In the genomic region with DNA sequence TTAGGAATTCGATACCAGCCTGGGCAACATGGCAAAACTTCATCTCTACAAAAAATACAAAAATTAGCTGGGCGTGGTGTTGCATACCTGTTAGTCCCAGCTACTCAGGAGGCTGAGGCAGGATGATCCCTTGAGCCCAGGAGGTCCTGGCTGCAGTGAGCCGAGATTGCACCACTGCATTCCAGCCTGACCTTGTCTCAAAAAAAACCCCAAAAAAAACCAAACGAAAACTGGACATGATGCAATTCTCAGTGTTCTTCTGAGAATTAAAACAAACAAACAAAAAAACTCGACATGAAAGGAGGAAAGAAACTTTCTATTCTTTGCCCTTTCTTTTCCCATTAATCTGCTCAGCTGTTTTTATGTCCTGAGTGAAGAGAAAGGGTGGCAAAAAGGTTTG, we compare ENCODE assay signal across 28 cellular contexts. TPM values are rescaled to one million over a fixed set of nuclear protein-coding genes. Genes with fewer than 3 reads are reported as not detected.
DNase-seq lines count a peak whose midpoint lies in the region; ATAC-seq, FAIRE-seq and TF ChIP-seq lines count a peak whose summit lies in the region.
"Had no signal": no experiment of that assay in that cellular context is flagged by ENCODE, and none has a peak within 500 bp of the region (broad histone marks: within the 10 kb centered on the region; RNA-seq: fewer than 3 reads in every experiment).

No MANE protein-coding gene starts in this region.

- H3K4me1 ChIP-seq in mammary epithelial cell (ENCODE audit: insufficient read depth, low read length) (no peaks in the 10 kb centered on the region), K562 (replicated peaks in 1 of 2; ENCODE audit: control insufficient read depth in 2 of 2, insufficient read depth in 2 of 2, low read length in 2 of 2) (peaks cover 4 to 5% of the 10 kb centered on the region in 2 experiments; a peak in 4 of 5 replicates)

- H2AFZ ChIP-seq in mammary epithelial cell (ENCODE audit: low read depth, low read length) (no peak overlapping the region), K562 (ENCODE audit: low read depth, low read length) (no peak overlapping the region)

- H3K27ac Mint-ChIP-seq in MCF 10A (ENCODE audit: low read depth, unreplicated experiment) (no peak overlapping the region), immature natural killer cell (peak overlapping the region in 1 of 6 donors; percentile 55)
- H3K27ac Mint-ChIP-seq: CD4-positive, CD25-positive, alpha-beta regulatory T cell had no signal

- H3K9ac ChIP-seq in mammary epithelial cell (ENCODE audit: insufficient read depth, low read length) (no peak overlapping the region), K562 (ENCODE audit: insufficient read depth in 1 of 2, low read depth in 2 of 2, low read length in 2 of 2) (no peak overlapping the region)
- H3K9ac ChIP-seq: BLaER1, KMS-11, SK-N-SH had no signal

- FAIRE-seq in K562 (lab: Jason Lieb, UNC) = no peak
- FAIRE-seq: GM12892, H54, HTR-8/SVneo had no signal

- no peak for TF ChIP-seq RAD21 in K562 (CRISPR knock-in tag; conservative IDR thresholded peaks at IDR 0.05 in 1 of 2, IDR thresholded peaks at IDR 0.05 in 1 of 2)

- H3K27ac ChIP-seq in mammary epithelial cell (ENCODE audit: insufficient read depth, low read depth, low read length) (no peak overlapping the region), K562 (ENCODE audit: extremely low read depth, low read depth, low read length) (no peak overlapping the region)
- H3K27ac ChIP-seq: BLaER1, KMS-11 had no signal

- H3K4me2 ChIP-seq in mammary epithelial cell (ENCODE audit: insufficient read depth, low read depth, low read length) = no peak overlapping the region
- no peak overlapping the region for H3K4me2 ChIP-seq in K562 (ENCODE audit: insufficient read depth, low read length)
- H3K4me2 ChIP-seq: BLaER1, KMS-11, SK-N-SH had no signal

- H4K20me1 ChIP-seq in mammary epithelial cell (ENCODE audit: insufficient read depth, low read length) = no peaks in the 10 kb centered on the region
- H4K20me1 ChIP-seq in K562 (replicated peaks; ENCODE audit: control insufficient read depth, insufficient read depth, low read length) = peaks cover 4% of the 10 kb centered on the region; the same call in 1 of the 2 replicates

- no peak for TF ChIP-seq EP300 in K562 (IDR thresholded peaks at IDR 0.05; ENCODE audit: low read length)

- no peaks in the 10 kb centered on the region for H3K27me3 ChIP-seq in mammary epithelial cell (ENCODE audit: insufficient read depth, low read length)
- H3K27me3 ChIP-seq in K562 (ENCODE audit: control insufficient read depth in 2 of 2, insufficient read depth in 2 of 2, low read length in 2 of 2) = no peaks in the 10 kb centered on the region
- H3K27me3 ChIP-seq: BLaER1 had no signal

- H3K9me3 ChIP-seq in mammary epithelial cell (replicated peaks; ENCODE audit: insufficient read depth, low read length) = no peaks in the 10 kb centered on the region
- H3K9me3 ChIP-seq in K562 (replicated peaks; ENCODE audit: control insufficient read depth, insufficient read depth, low read depth, low read length) = no peaks in the 10 kb centered on the region
- H3K9me3 ChIP-seq: BLaER1, SK-N-SH had no signal

- intact Hi-C loops in MCF 10A (cut with micrococcal nuclease) (no loop called here), mammary epithelial cell (cut with micrococcal nuclease) (no loop called here), K562 (cut with micrococcal nuclease) (no loop called here)

- in situ Hi-C loops in mammary epithelial cell (cut with MboI; ENCODE audit: low sequenced_read_pairs in 2 of 2) (no loop called here), K562 (cut with MboI) (no loop called here)

- no peak for TF ChIP-seq POLR2A in K562 (conservative IDR thresholded peaks at IDR 0.05)

- POLR2A ChIA-PET in MCF 10A (lab: Yijun Ruan, JAX) (interaction anchor here (1.3 to 4.4 kb wide), 3 partner anchors 8 to 50 kb away, joined by 5 to 19 read pairs (median 5); a partner anchor contains a TSS), K562 (lab: Yijun Ruan, JAX) (interaction anchor here (0.6 to 0.7 kb wide), 2 partner anchors 50 to 51 kb away, joined by 3 read pairs; a partner anchor contains a TSS)

- dilution Hi-C loops in mammary epithelial cell (cut with HindIII; ENCODE audit: low sequenced_read_pairs) = no loop called here

- H3K9me1 ChIP-seq in K562 (ENCODE audit: control insufficient read depth, insufficient read depth, low read length) = no peaks in the 10 kb centered on the region

- 89% methylated on average over 5 of the region's 5 CpGs for WGBS in mammary epithelial cell (ENCODE audit: low coverage, missing lambda C conversion rate)
- WGBS in K562 (ENCODE audit: insufficient coverage, low coverage, missing lambda C conversion rate) = 73% methylated on average over 5 of the region's 5 CpGs

- H3K79me2 ChIP-seq in mammary epithelial cell (ENCODE audit: insufficient read depth, low read length) (peaks cover 65% of the 10 kb centered on the region), K562 (ENCODE audit: control insufficient read depth, insufficient read depth, low read length) (peaks cover 39% of the 10 kb centered on the region)

- H3K36me3 Mint-ChIP-seq in MCF 10A (ENCODE audit: insufficient read depth, unreplicated experiment) (peaks cover 89% of the 10 kb centered on the region), immature natural killer cell (peaks cover 17 to 44% (median 20%) of the 10 kb centered on the region in 3 donors)

- peaks cover 16% of the 10 kb centered on the region for H3K4me1 Mint-ChIP-seq in MCF 10A (ENCODE audit: insufficient read depth, unreplicated experiment)
- H3K4me1 Mint-ChIP-seq in immature natural killer cell = peaks cover 20 to 45% of the 10 kb centered on the region in 2 donors

- CTCF ChIA-PET in MCF 10A (lab: Yijun Ruan, JAX) (interaction anchor here (0.6 to 0.8 kb wide), 3 partner anchors 7 to 27 kb away, joined by 3 to 4 read pairs (median 3); a partner anchor contains a TSS), mammary epithelial cell (lab: Charles Lee; ENCODE audit: low non-redundant PET) (no interaction called here), K562 (lab: Yijun Ruan, JAX; ENCODE audit: low intra/inter-chr PET ratio) (no interaction called here)

- no peak overlapping the region for H3K4me3 ChIP-seq in mammary epithelial cell (replicated peaks in 1 of 3; ENCODE audit: insufficient read depth in 1 of 3, low read depth in 2 of 3, low read length in 3 of 3)
- no peak overlapping the region for H3K4me3 ChIP-seq in K562
- H3K4me3 ChIP-seq in fibroblast of villous mesenchyme (ENCODE audit: low read depth, low read length) = no peak overlapping the region
- H3K4me3 ChIP-seq: BLaER1 had no signal

- no peaks in the 10 kb centered on the region for H3K27me3 Mint-ChIP-seq in MCF 10A (ENCODE audit: insufficient read depth, unreplicated experiment)
- peaks cover 0 to 2% (median 0%) of the 10 kb centered on the region in 3 donors for H3K27me3 Mint-ChIP-seq in immature natural killer cell (ENCODE audit: low read depth in 3 of 3)
- H3K27me3 Mint-ChIP-seq: CD4-positive, CD25-positive, alpha-beta regulatory T cell had no signal

- no peak overlapping the region for H3K4me3 Mint-ChIP-seq in MCF 10A (ENCODE audit: unreplicated experiment)
- no peak overlapping the region for H3K4me3 Mint-ChIP-seq in immature natural killer cell
- H3K4me3 Mint-ChIP-seq: CD4-positive, CD25-positive, alpha-beta regulatory T cell had no signal

- peaks cover 58% of the 10 kb centered on the region for H3K36me3 ChIP-seq in mammary epithelial cell (ENCODE audit: insufficient read depth, low read length)
- peaks cover 92% of the 10 kb centered on the region for H3K36me3 ChIP-seq in K562 (ENCODE audit: control insufficient read depth, insufficient read depth, low read length)

- DNase-seq in MCF 10A (ENCODE audit: unreplicated experiment) (peak; percentile 45), mammary epithelial cell (no peak), K562 (ENCODE audit: extremely low read depth in 1 of 4, low spot score in 3 of 4) (no peak), fibroblast of villous mesenchyme (ENCODE audit: low read depth) (peak; percentile 52), immature natural killer cell (no peak), NCI-H510A (lab: John Stamatoyannopoulos, UW) (no peak), dermis blood vessel endothelial cell (no peak)
- DNase-seq: CD4-positive, CD25-positive, alpha-beta regulatory T cell; DMS153; DND-41; NCI-H1092 treated with DMSO at 0.1 percent for 48 hours; NCI-H1436; NCI-H187; NCI-H2081 treated with DMSO at 0.1 percent for 48 hours; NCI-H2171; NCI-H345; NCI-H524 treated with DMSO at 0.1 percent for 48 hours; NCI-H774; NK-92 treated with Interleukin-12 subunit alpha and Interleukin-12 subunit beta, amount 100 ng/mL, for 24 hours; PC-3; SK-N-SH had no signal

- BruUV-seq in MCF 10A (replicated peaks; lab: Mats Ljungman, UMichigan) (no TSS peak), mammary epithelial cell (replicated peaks; lab: Mats Ljungman, UMichigan) (no TSS peak), K562 (replicated peaks; lab: Mats Ljungman, UMichigan) (no TSS peak)

- H3K9me3 Mint-ChIP-seq in MCF 10A (ENCODE audit: unreplicated experiment) (no peaks in the 10 kb centered on the region), immature natural killer cell (no peaks in the 10 kb centered on the region)
- H3K9me3 Mint-ChIP-seq: CD4-positive, CD25-positive, alpha-beta regulatory T cell had no signal

- ATAC-seq in K562 (no peak), GM19395 (IDR thresholded peaks at IDR 0.05; ENCODE audit: unreplicated experiment) (no peak)
- ATAC-seq: PC-3 had no signal

- no peak for TF ChIP-seq CTCF in MCF 10A (IDR thresholded peaks at IDR 0.05; ENCODE audit: unreplicated experiment)
- TF ChIP-seq CTCF in mammary epithelial cell (conservative IDR thresholded peaks at IDR 0.05 in 1 of 2, IDR thresholded peaks at IDR 0.05 in 1 of 2; ENCODE audit: extremely low read depth in 1 of 2, insufficient read depth in 1 of 2, low read depth in 1 of 2, low read length in 2 of 2) = no peak
- TF ChIP-seq CTCF in K562 (IDR thresholded peaks at IDR 0.05 in 2 of 3, conservative IDR thresholded peaks at IDR 0.05 in 1 of 3; ENCODE audit: insufficient read depth in 2 of 3, low read depth in 1 of 3, low read length in 3 of 3) = no peak
- TF ChIP-seq CTCF in fibroblast of villous mesenchyme (IDR thresholded peaks at IDR 0.05; ENCODE audit: insufficient read depth, low read depth, low read length) = no peak

RNA-seq across cellular contexts. Expression of a gene that starts 7.4 kb away (rescaled TPM):
- total RNA-seq in MCF 10A (2022) (42.2 and 43.9 TPM in 2 replicates), mammary epithelial cell (10 to 100 TPM; 27.8 to 30.2 TPM), K562 (2014; rRNA removed) (29.8 and 30.7 TPM in 2 replicates), K562 (2014; rRNA removed; fragmentation: Illumina TruSeq; extraction: Trizol) (34.5 and 35.1 TPM in 2 replicates), K562 (2015; rRNA removed; fragmentation: Illumina TruSeq; extraction: Trizol) (31.5 and 32.4 TPM in 2 replicates), K562 (2021) (34.7 and 35.0 TPM in 2 replicates), fibroblast of villous mesenchyme (26.4 and 39.3 TPM in 2 replicates), dermis blood vessel endothelial cell (36.4 and 36.8 TPM in 2 replicates)
- polyA plus RNA-seq in mammary epithelial cell (15.4 TPM), K562 (2011; rRNA removed) (20.3 and 22.0 TPM in 2 replicates), K562 (2014; fragmentation: Illumina TruSeq; extraction: Trizol) (22.1 and 26.8 TPM in 2 replicates), K562 (2014; fragmentation: Nextera tagmentation; extraction: Ambion mirVana) (1 to 10 TPM; 6.7 to 7.7 TPM), K562 (2014; rRNA removed) (21.5 and 21.7 TPM in 2 replicates), immature natural killer cell (10 to 100 TPM in 1 of 3 donors, 1 to 10 TPM in 2; 8.2 to 24.5 (median 8.8) TPM)
- 14.1 TPM for polyA minus RNA-seq in mammary epithelial cell
- 55.0 and 121 TPM in 2 replicates for total RNA-seq in K562 (2011; cell fraction: chromatin; rRNA removed; ENCODE audit: low replicate concordance)
- total RNA-seq in K562 (2011; cell fraction: nucleolus; rRNA removed) = 36.2 and 37.2 TPM in 2 replicates
- total RNA-seq in K562 (2011; cell fraction: nucleoplasm; rRNA removed) = 65.5 and 106 TPM in 2 replicates
- polyA plus RNA-seq in K562 (2011; cell fraction: cytosol; rRNA removed) = 7.8 and 8.2 TPM in 2 replicates
- polyA plus RNA-seq in K562 (2011; cell fraction: nucleus; rRNA removed) = 31.3 and 40.5 TPM in 2 replicates
- polyA plus RNA-seq in K562 (2012) = 12.7 and 15.4 TPM in 2 replicates
- 30.5 and 37.4 TPM in 2 replicates for polyA minus RNA-seq in K562 (2011; rRNA and poly(A)+ RNA removed)
- 11.0 and 14.2 TPM in 2 replicates for polyA minus RNA-seq in K562 (2011; cell fraction: cytosol; rRNA and poly(A)+ RNA removed)
- polyA minus RNA-seq in K562 (2011; cell fraction: nucleus; rRNA and poly(A)+ RNA removed) = 36.9 and 49.5 TPM in 2 replicates

RNA-seq across cellular contexts. Expression of a gene that starts 50.0 kb away (rescaled TPM):
- total RNA-seq in MCF 10A (2022) (13.8 and 23.1 TPM in 2 replicates), mammary epithelial cell (10 to 100 TPM in 1 of 2 donors, 1 to 10 TPM in 1; 8.2 to 10.2 TPM), K562 (2014; rRNA removed) (12.0 and 13.4 TPM in 2 replicates), K562 (2014; rRNA removed; fragmentation: Illumina TruSeq; extraction: Trizol) (23.1 and 30.5 TPM in 2 replicates), K562 (2015; rRNA removed; fragmentation: Illumina TruSeq; extraction: Trizol) (15.3 and 16.8 TPM in 2 replicates), K562 (2021) (13.1 and 15.6 TPM in 2 replicates), fibroblast of villous mesenchyme (10.0 and 13.8 TPM in 2 replicates), dermis blood vessel endothelial cell (29.8 and 34.2 TPM in 2 replicates)
- polyA plus RNA-seq in mammary epithelial cell (2.6 TPM), K562 (2011; rRNA removed) (26.7 and 33.0 TPM in 2 replicates), K562 (2014; fragmentation: Illumina TruSeq; extraction: Trizol) (24.3 and 25.0 TPM in 2 replicates), K562 (2014; fragmentation: Nextera tagmentation; extraction: Ambion mirVana) (10 to 100 TPM; 31.5 to 31.7 TPM), K562 (2014; rRNA removed) (15.9 and 18.3 TPM in 2 replicates), immature natural killer cell (10 to 100 TPM; 16.8 to 23.7 (median 21.2) TPM)
- polyA minus RNA-seq in mammary epithelial cell = not detected
- total RNA-seq in K562 (2011; cell fraction: chromatin; rRNA removed; ENCODE audit: low replicate concordance) = 16.6 and 50.4 TPM in 2 replicates
- 8.3 and 11.8 TPM in 2 replicates for total RNA-seq in K562 (2011; cell fraction: nucleolus; rRNA removed)
- total RNA-seq in K562 (2011; cell fraction: nucleoplasm; rRNA removed) = 15.0 and 27.5 TPM in 2 replicates
- 4.4 and 11.8 TPM in 2 replicates for polyA plus RNA-seq in K562 (2011; cell fraction: cytosol; rRNA removed)
- 11.0 and 29.8 TPM in 2 replicates for polyA plus RNA-seq in K562 (2011; cell fraction: nucleus; rRNA removed)
- polyA plus RNA-seq in K562 (2012) = 13.4 and 23.0 TPM in 2 replicates
- 19.7 and 24.9 TPM in 2 replicates for polyA minus RNA-seq in K562 (2011; rRNA and poly(A)+ RNA removed)
- 8.9 and 11.4 TPM in 2 replicates for polyA minus RNA-seq in K562 (2011; cell fraction: cytosol; rRNA and poly(A)+ RNA removed)
- 4.7 and 9.4 TPM in 2 replicates for polyA minus RNA-seq in K562 (2011; cell fraction: nucleus; rRNA and poly(A)+ RNA removed)

RNA-seq across cellular contexts. Expression of a gene that starts 50.2 kb away (rescaled TPM):
- 165 and 212 TPM in 2 replicates for total RNA-seq in MCF 10A (2022)
- 100 to 1,000 TPM; 167 to 198 TPM for total RNA-seq in mammary epithelial cell
- polyA plus RNA-seq in mammary epithelial cell = 41.8 TPM
- 39.2 TPM for polyA minus RNA-seq in mammary epithelial cell
- total RNA-seq in K562 (2011; cell fraction: chromatin; rRNA removed; ENCODE audit: low replicate concordance) = 288 and 1,250 TPM in 2 replicates
- 323 and 380 TPM in 2 replicates for total RNA-seq in K562 (2011; cell fraction: nucleolus; rRNA removed)
- 528 and 703 TPM in 2 replicates for total RNA-seq in K562 (2011; cell fraction: nucleoplasm; rRNA removed)
- 155 and 182 TPM in 2 replicates for total RNA-seq in K562 (2014; rRNA removed)
- 313 and 326 TPM in 2 replicates for total RNA-seq in K562 (2014; rRNA removed; fragmentation: Illumina TruSeq; extraction: Trizol)
- 301 and 347 TPM in 2 replicates for total RNA-seq in K562 (2015; rRNA removed; fragmentation: Illumina TruSeq; extraction: Trizol)
- 189 and 193 TPM in 2 replicates for total RNA-seq in K562 (2021)
- 208 and 270 TPM in 2 replicates for polyA plus RNA-seq in K562 (2011; rRNA removed)
- polyA plus RNA-seq in K562 (2011; cell fraction: cytosol; rRNA removed) = 21.9 and 72.7 TPM in 2 replicates
- 340 and 474 TPM in 2 replicates for polyA plus RNA-seq in K562 (2011; cell fraction: nucleus; rRNA removed)
- polyA plus RNA-seq in K562 (2012) = 127 and 137 TPM in 2 replicates
- 203 and 250 TPM in 2 replicates for polyA plus RNA-seq in K562 (2014; fragmentation: Illumina TruSeq; extraction: Trizol)
- 100 to 1,000 TPM; 122 to 123 TPM for polyA plus RNA-seq in K562 (2014; fragmentation: Nextera tagmentation; extraction: Ambion mirVana)
- polyA plus RNA-seq in K562 (2014; rRNA removed) = 245 and 293 TPM in 2 replicates
- polyA minus RNA-seq in K562 (2011; rRNA and poly(A)+ RNA removed) = 237 and 271 TPM in 2 replicates
- 59.7 and 102 TPM in 2 replicates for polyA minus RNA-seq in K562 (2011; cell fraction: cytosol; rRNA and poly(A)+ RNA removed)
- polyA minus RNA-seq in K562 (2011; cell fraction: nucleus; rRNA and poly(A)+ RNA removed) = 469 and 813 TPM in 2 replicates
- total RNA-seq in fibroblast of villous mesenchyme = 111 and 181 TPM in 2 replicates
- 10 to 100 TPM; 10.3 to 21.3 (median 16.2) TPM for polyA plus RNA-seq in immature natural killer cell
- 106 and 174 TPM in 2 replicates for total RNA-seq in dermis blood vessel endothelial cell

RNA-seq across cellular contexts. Expression of a gene that starts 58.9 kb away (rescaled TPM):
- total RNA-seq in MCF 10A (2022) (not detected in 2 replicates), mammary epithelial cell (under 1 TPM in 1 of 2 donors, not detected in 1; 0.17 TPM), K562 (2014; rRNA removed) (not detected in 2 replicates), K562 (2014; rRNA removed; fragmentation: Illumina TruSeq; extraction: Trizol) (not detected in 2 replicates), K562 (2015; rRNA removed; fragmentation: Illumina TruSeq; extraction: Trizol) (not detected in 2 replicates), K562 (2021) (not detected in 2 replicates), fibroblast of villous mesenchyme (0.86 and 0.97 TPM in 2 replicates), dermis blood vessel endothelial cell (0.05 TPM in 1 of 2 replicates, not detected in the other)
- polyA plus RNA-seq in mammary epithelial cell (0.03 TPM), K562 (2011; rRNA removed) (not detected in 2 replicates), K562 (2014; fragmentation: Illumina TruSeq; extraction: Trizol) (not detected in 2 replicates), K562 (2014; fragmentation: Nextera tagmentation; extraction: Ambion mirVana) (under 1 TPM in 1 of 2 experiments, not detected in 1; 0.01 TPM), K562 (2014; rRNA removed) (not detected in 2 replicates), immature natural killer cell (not detected)
- not detected for polyA minus RNA-seq in mammary epithelial cell
- total RNA-seq in K562 (2011; cell fraction: chromatin; rRNA removed; ENCODE audit: low replicate concordance) = not detected in 2 replicates
- total RNA-seq in K562 (2011; cell fraction: nucleolus; rRNA removed) = not detected in 2 replicates
- total RNA-seq in K562 (2011; cell fraction: nucleoplasm; rRNA removed) = not detected in 2 replicates
- polyA plus RNA-seq in K562 (2011; cell fraction: cytosol; rRNA removed) = not detected in 2 replicates
- polyA plus RNA-seq in K562 (2011; cell fraction: nucleus; rRNA removed) = not detected in 2 replicates
- polyA plus RNA-seq in K562 (2012) = 0.03 TPM in 1 of 2 replicates, not detected in the other
- polyA minus RNA-seq in K562 (2011; rRNA and poly(A)+ RNA removed) = not detected in 2 replicates
- not detected in 2 replicates for polyA minus RNA-seq in K562 (2011; cell fraction: cytosol; rRNA and poly(A)+ RNA removed)
- not detected in 2 replicates for polyA minus RNA-seq in K562 (2011; cell fraction: nucleus; rRNA and poly(A)+ RNA removed)
- total RNA-seq: A172; CD4-positive, CD25-positive, alpha-beta regulatory T cell had no signal

Comparison
In these comparisons a context has a peak if more than half of its experiments do, and no peak if none do; other contexts are left out.
1. DNase-seq: peak in MCF 10A (single experiment) and fibroblast of villous mesenchyme (single experiment); none in mammary epithelial cell (single experiment), K562 (0 of 4), immature natural killer cell (0 of 3), NCI-H510A (single experiment) and dermis blood vessel endothelial cell (single experiment).